Comparison of ENCODE assay signal across 8 cellular contexts in genomic region chr17:35587074-35587961, GRCh38. TPM values are rescaled to one million over a fixed set of nuclear protein-coding genes. Genes with fewer than 3 reads are reported as not detected.
DNase-seq lines count a peak whose midpoint lies in the region; FAIRE-seq and TF ChIP-seq lines count a peak whose summit lies in the region.

TSS of gene AP2B1 (plus strand) at chr17:35587322. CDS start at chr17:35594031, 6,709 bp downstream.

- POLR2A ChIA-PET in HEK293 (lab: Yijun Ruan, JAX), result interaction anchor here (0.6 to 2.1 kb wide), 6 partner anchors 9 to 24 kb away, joined by 3 to 32 read pairs (median 6); partner anchors contain the start of gene PEX12

- H4K8ac ChIP-seq in neuronal stem cell (ENCODE audit: low read depth, low read length), result peak within 1 kb of the TSS; percentile 53

- no peaks in the 10 kb centered on the region for H3K9me3 ChIP-seq in HEK293 (ENCODE audit: control insufficient read depth, insufficient read depth, low read depth, low read length)
- H3K9me3 ChIP-seq in neuronal stem cell (replicated peaks in 1 of 2; ENCODE audit: control insufficient read depth in 2 of 2, insufficient read depth in 1 of 2, low read depth in 1 of 2, low read length in 2 of 2), result no peaks in the 10 kb centered on the region

- CTCF ChIA-PET in HEK293 (lab: Yijun Ruan, JAX), result interaction anchor here (0.6 to 1.2 kb wide), 4 partner anchors 9 to 177 kb away, joined by 3 to 4 read pairs (median 3); partner anchors contain the start of gene PEX12

- H3K36me3 ChIP-seq in HEK293 (ENCODE audit: control insufficient read depth in 2 of 2, insufficient read depth in 1 of 2, low read length in 2 of 2) (peaks cover 0 to 3% of the 10 kb centered on the region in 2 experiments; a peak in 1 of 3 replicates), neuronal stem cell (replicated peaks in 1 of 2; ENCODE audit: control insufficient read depth in 2 of 2, insufficient read depth in 2 of 2, low read length in 2 of 2) (peaks cover 0 to 9% of the 10 kb centered on the region in 2 donors)

- TF ChIP-seq CTCF in HEK293 (tag by site-specific recombination; IDR thresholded peaks at IDR 0.05) (peak; percentile 42; the same call in 1 of the 2 replicates), subcutaneous adipose tissue (IDR thresholded peaks at IDR 0.05; ENCODE audit: low read depth) (no peak)

- H3K23ac ChIP-seq in neuronal stem cell (ENCODE audit: low read depth, low read length, poor library complexity), result peak within 1 kb of the TSS; percentile 78

- no peak within 1 kb of the TSS for H2BK5ac ChIP-seq in neuronal stem cell (ENCODE audit: low read length)

- H2AFZ ChIP-seq in neuronal stem cell (ENCODE audit: low read length), result peak within 1 kb of the TSS; percentile 84

- peak within 1 kb of the TSS; percentile 86 for H3K18ac ChIP-seq in neuronal stem cell (ENCODE audit: low read length)

- peak within 1 kb of the TSS; percentile 93 for H3K9ac ChIP-seq in neuronal stem cell (ENCODE audit: low read depth, low read length, poor library complexity)

- no peaks in the 10 kb centered on the region for H3K79me1 ChIP-seq in neuronal stem cell (ENCODE audit: low read depth, low read length)

- no peak within 1 kb of the TSS for H4K91ac ChIP-seq in neuronal stem cell (ENCODE audit: low read depth, low read length, poor library complexity)

- peak within 1 kb of the TSS; percentile 56 for H3K4me3 ChIP-seq in HEK293 (ENCODE audit: low read depth, low read length)
- peak within 1 kb of the TSS; percentile 74 to 90 for H3K4me3 ChIP-seq in neuronal stem cell (ENCODE audit: low read length in 2 of 2)

- H3K4me1 ChIP-seq in HEK293 (ENCODE audit: control insufficient read depth, insufficient read depth, low read length) (peaks cover 15% of the 10 kb centered on the region; the same call in 1 of the 2 replicates), neuronal stem cell (ENCODE audit: control insufficient read depth in 2 of 2, insufficient read depth in 1 of 2, low read depth in 1 of 2, low read length in 2 of 2) (peaks cover 0 to 8% of the 10 kb centered on the region in 2 donors)

- no peak within 1 kb of the TSS for H2BK15ac ChIP-seq in neuronal stem cell (ENCODE audit: low read length)

- no peak within 1 kb of the TSS for H3K4ac ChIP-seq in neuronal stem cell (ENCODE audit: low read length)

- FAIRE-seq in frontal cortex (lab: Jason Lieb, UNC), result no peak

- in situ Hi-C loops in SK-MEL-5 (cut with HindIII; ENCODE audit: low pct_unique_long_range_greater_than_20kb, low sequenced_read_pairs), result no loop called here

- no peak within 1 kb of the TSS for H2BK12ac ChIP-seq in neuronal stem cell (ENCODE audit: low read length)

- DNase-seq in GDM1 (lab: John Stamatoyannopoulos, UW) (peak; percentile 92), MV-4-11 (lab: John Stamatoyannopoulos, UW) (peak; percentile 93), SK-MEL-5 (ENCODE audit: low read depth, low spot score) (peak; percentile 95), frontal cortex (ENCODE audit: low spot score in 2 of 2) (peak; percentile 77 to 86), neuronal stem cell (ENCODE audit: low spot score) (peak; percentile 98)
- DNase-seq in activated naive CD4-positive, alpha-beta T cell treated with Interleukin-2 at 50 U/mL for 16 hours, result peak; percentile 96

- peak within 1 kb of the TSS; percentile 55 for H3K4me2 ChIP-seq in neuronal stem cell (ENCODE audit: insufficient read depth, low read length, poor library complexity, severe bottlenecking)

- no CpG with 5 or more reads among the region's 50 CpGs for WGBS in neuronal stem cell (ENCODE audit: extremely low coverage in 2 of 2, insufficient read length in 2 of 2, insufficient replicate concordance in 1 of 2), 2 donors

- no peak within 1 kb of the TSS for H2AK5ac ChIP-seq in neuronal stem cell (ENCODE audit: low read depth, low read length)

- H3K14ac ChIP-seq in neuronal stem cell (ENCODE audit: low read length), result no peak within 1 kb of the TSS

- H2BK120ac ChIP-seq in neuronal stem cell (ENCODE audit: low read depth, low read length), result no peak within 1 kb of the TSS

- no peaks in the 10 kb centered on the region for H3K27me3 ChIP-seq in neuronal stem cell (ENCODE audit: control insufficient read depth in 3 of 3, insufficient read depth in 3 of 3, low read depth in 1 of 3, low read length in 3 of 3)

- peak within 1 kb of the TSS; percentile 88 for H3K27ac ChIP-seq in HEK293 (ENCODE audit: extremely low read depth, low read depth, low read length)
- H3K27ac ChIP-seq in neuronal stem cell (replicated peaks; ENCODE audit: low read length), result peak within 1 kb of the TSS; percentile 49

TF ChIP-seq in HEK293, 187 proteins besides CTCF, POLR2A, EP300 and RAD21 (continues in another document):
- TF ChIP-seq ZSCAN16 (tag by site-specific recombination; IDR thresholded peaks at IDR 0.05) (no peak), ZNF223 (tag by site-specific recombination; IDR thresholded peaks at IDR 0.05) (no peak), ZNF626 (tag by site-specific recombination; IDR thresholded peaks at IDR 0.05) (no peak), ZNF548 (tag by site-specific recombination; IDR thresholded peaks at IDR 0.05) (no peak), ZNF629 (tag by site-specific recombination; IDR thresholded peaks at IDR 0.05) (peak; percentile 100), ZSCAN18 (tag by site-specific recombination; IDR thresholded peaks at IDR 0.05) (no peak), ZNF366 (tag by site-specific recombination; conservative IDR thresholded peaks at IDR 0.05) (peak; percentile 83), ZNF274 (IDR thresholded peaks at IDR 0.05; ENCODE audit: low read length) (no peak), ZNF274 (tag by site-specific recombination; IDR thresholded peaks at IDR 0.05; ENCODE audit: borderline replicate concordance) (no peak), ZNF501 (tag by site-specific recombination; IDR thresholded peaks at IDR 0.05) (peak; percentile 95), EGR2 (tag by site-specific recombination; IDR thresholded peaks at IDR 0.05; ENCODE audit: low read depth) (peak; percentile 97), MYNN (tag by site-specific recombination; IDR thresholded peaks at IDR 0.05; ENCODE audit: borderline replicate concordance) (no peak), ZFHX2 (tag by site-specific recombination; conservative IDR thresholded peaks at IDR 0.05) (peak; percentile 97), ZNF10 (tag by site-specific recombination; IDR thresholded peaks at IDR 0.05) (peak; percentile 52; the same call in 1 of the 2 replicates), ZNF157 (tag by site-specific recombination; IDR thresholded peaks at IDR 0.05) (no peak), ZNF19 (tag by site-specific recombination; IDR thresholded peaks at IDR 0.05; ENCODE audit: low read depth) (no peak), GFI1B (tag by site-specific recombination; IDR thresholded peaks at IDR 0.05) (0 out of 2 replicates have a peak, but pooled peaks have one; percentile 41), ZNF707 (tag by site-specific recombination; IDR thresholded peaks at IDR 0.05) (no peak), OVOL3 (tag by site-specific recombination; IDR thresholded peaks at IDR 0.05) (peak; percentile 11; the same call in 1 of the 2 replicates), ZNF211 (tag by site-specific recombination; IDR thresholded peaks at IDR 0.05; ENCODE audit: low read depth) (no peak), ZNF658 (tag by site-specific recombination; IDR thresholded peaks at IDR 0.05) (no peak), ZNF184 (tag by site-specific recombination; IDR thresholded peaks at IDR 0.05) (0 out of 2 replicates have a peak, but pooled peaks have one; percentile 58), ZSCAN30 (tag by site-specific recombination; IDR thresholded peaks at IDR 0.05) (peak; percentile 57; the same call in 1 of the 2 replicates), ZEB2 (tag by site-specific recombination; IDR thresholded peaks at IDR 0.05) (peak; percentile 83), ZBTB21 (tag by site-specific recombination; IDR thresholded peaks at IDR 0.05) (peak; percentile 100), ZNF174 (tag by site-specific recombination; IDR thresholded peaks at IDR 0.05) (no peak), BCL11A (tag by site-specific recombination; IDR thresholded peaks at IDR 0.05; ENCODE audit: low read depth) (no peak; the same call in 1 of the 2 replicates), ZBTB44 (tag by site-specific recombination; IDR thresholded peaks at IDR 0.05) (peak; percentile 67; the same call in 1 of the 2 replicates), KLF1 (tag by site-specific recombination; IDR thresholded peaks at IDR 0.05) (peak; percentile 98)

RNA-seq across cellular contexts. Expression of gene AP2B1, which starts in this region (rescaled TPM):
- 61.4 and 62.8 TPM in 2 replicates for total RNA-seq in SK-MEL-5 (2014; rRNA removed; shearing (Covaris generic))
- polyA plus RNA-seq in SK-MEL-5 (2015; cell fraction: cytosol; rRNA removed), result 87.4 and 114 TPM in 2 replicates
- polyA plus RNA-seq in SK-MEL-5 (2015; cell fraction: nucleus; rRNA removed), result 50.9 and 51.7 TPM in 2 replicates
- 126 TPM for total RNA-seq in frontal cortex
- polyA plus RNA-seq in neuronal stem cell (2013, experiment 1 of 2), result 69.1 TPM
- 68.7 TPM for polyA plus RNA-seq in neuronal stem cell (2013, experiment 2 of 2)
- 10 to 100 TPM; 62.0 to 77.2 (median 70.1) TPM for total RNA-seq in subcutaneous adipose tissue

Comparison
In these comparisons a context has a peak if more than half of its experiments do, and no peak if none do; other contexts are left out.
1. Peak in every context shown above with its lines: DNase-seq, H3K4me3 ChIP-seq and H3K27ac ChIP-seq.